Comparison of ENCODE assay signal across 16 cellular contexts in the genomic region with DNA sequence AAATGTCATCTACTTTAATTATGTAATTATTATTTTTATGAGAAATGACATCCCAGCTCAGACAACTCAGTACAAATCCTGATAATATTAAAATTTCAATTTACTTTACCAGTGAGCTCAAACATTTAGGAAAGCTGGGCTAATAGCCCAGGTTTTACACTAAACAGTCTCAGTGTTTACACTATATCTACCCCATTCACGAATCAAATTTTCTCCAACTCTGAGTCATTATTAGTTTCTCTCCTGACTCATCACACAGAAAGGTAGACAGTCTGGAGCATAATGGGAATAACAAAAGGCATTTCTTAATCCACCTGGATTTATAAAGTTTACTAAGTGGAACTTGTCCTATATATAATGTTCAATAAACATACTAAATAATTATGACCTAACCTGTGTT. TPM values are rescaled to one million over a fixed set of nuclear protein-coding genes. Genes with fewer than 3 reads are reported as not detected.
DNase-seq lines count a peak whose midpoint lies in the region; ATAC-seq, FAIRE-seq and TF ChIP-seq lines count a peak whose summit lies in the region.
"Had no signal": no experiment of that assay in that cellular context is flagged by ENCODE, and none has a peak within 500 bp of the region (broad histone marks: within the 10 kb centered on the region; RNA-seq: fewer than 3 reads in every experiment).

No MANE protein-coding gene starts in this region.

- H3K27ac ChIP-seq in A549 = peak overlapping the region; percentile 76 to 93
- H3K27ac ChIP-seq in hepatocyte = no peak overlapping the region
- no peak overlapping the region for H3K27ac ChIP-seq in spleen
- H3K27ac ChIP-seq: dorsolateral prefrontal cortex, suprapubic skin had no signal

- DNase-seq in A549 (ENCODE audit: low read depth in 1 of 2, low spot score in 1 of 2) (peak; percentile 44 to 61), HT1080 (ENCODE audit: low read depth) (peak; percentile 75), astrocyte of the cerebellum (ENCODE audit: low read depth) (peak; percentile 54), hepatocyte (ENCODE audit: low spot score) (no peak), spleen (no peak), NCI-H82 treated with DMSO at 0.1 percent for 48 hours (lab: John Stamatoyannopoulos, UW; ENCODE audit: unreplicated experiment) (no peak), NCI-H2196 treated with DMSO at 0.1 percent for 48 hours (lab: John Stamatoyannopoulos, UW; ENCODE audit: unreplicated experiment) (no peak)
- DNase-seq in activated CD4-positive, alpha-beta T cell treated with anti-CD3 and anti-CD28 coated beads, Interleukin-2, amount 10 ng/mL, durations not matched to agents 7 days and 5 days = no peak
- DNase-seq: activated CD4-positive, alpha-beta T cell treated with anti-CD3 and anti-CD28 coated beads, Interleukin-2, amount 50 U/mL, for 48 hours; activated naive CD4-positive, alpha-beta T cell treated with Interleukin-2 at 50 U/mL for 16 hours; dorsolateral prefrontal cortex; NCI-H1092; right cardiac atrium; T-cell had no signal

- ATAC-seq in A549 = peak; percentile 41 to 72; a peak in 3 of 6 replicates
- ATAC-seq: right cardiac atrium, T-cell had no signal

- TF ChIP-seq CTCF in A549 (IDR thresholded peaks at IDR 0.05) (no peak), astrocyte of the cerebellum (IDR thresholded peaks at IDR 0.05; ENCODE audit: low read depth, low read length, missing control alignments) (no peak), hepatocyte (IDR thresholded peaks at IDR 0.05; ENCODE audit: poor library complexity) (no peak), spleen (IDR thresholded peaks at IDR 0.05 in 8 of 11, conservative IDR thresholded peaks at IDR 0.05 in 3 of 11) (no peak)

- no peak overlapping the region for H3K4me3 Mint-ChIP-seq in activated CD4-positive, alpha-beta T cell treated with anti-CD3 and anti-CD28 coated beads, Interleukin-2, amount 10 ng/mL, durations not matched to agents 7 days and 5 days
- H3K4me3 Mint-ChIP-seq: T-cell had no signal

- intact Hi-C loops in spleen (cut with DNase I; ENCODE audit: low total_unique reads) = no loop called here

- POLR2A ChIA-PET in A549 (lab: Yijun Ruan, JAX) = interaction anchor here (1.1 kb wide), 1 partner anchor 40 kb away, joined by 4 read pairs; no protein-coding TSS in a partner anchor
- POLR2A ChIA-PET in activated CD4-positive, alpha-beta T cell treated with anti-CD3 and anti-CD28 coated beads, Interleukin-2, amount 10 ng/mL, durations not matched to agents 7 days and 5 days (lab: Charles Lee) = no interaction called here

- H3K27ac Mint-ChIP-seq in activated CD4-positive, alpha-beta T cell treated with anti-CD3 and anti-CD28 coated beads, Interleukin-2, amount 10 ng/mL, durations not matched to agents 7 days and 5 days = no peak overlapping the region
- H3K27ac Mint-ChIP-seq: mesothelial cell of epicardium, T-cell had no signal

- CTCF ChIA-PET in A549 (lab: Yijun Ruan, JAX) = interaction anchor here (2.2 kb wide), 1 partner anchor 9 kb away, joined by 8 read pairs; no protein-coding TSS in a partner anchor
- CTCF ChIA-PET in activated CD4-positive, alpha-beta T cell treated with anti-CD3 and anti-CD28 coated beads, Interleukin-2, amount 10 ng/mL, durations not matched to agents 7 days and 5 days (lab: Charles Lee) = no interaction called here

- no peak for FAIRE-seq in A549 (lab: Jason Lieb, UNC)

- in situ Hi-C loops in astrocyte of the cerebellum (cut with HindIII; ENCODE audit: low sequenced_read_pairs) = no loop called here

- peaks cover 94% of the 10 kb centered on the region for H3K79me2 ChIP-seq in hepatocyte

- peaks cover 36% of the 10 kb centered on the region for H3K27me3 Mint-ChIP-seq in activated CD4-positive, alpha-beta T cell treated with anti-CD3 and anti-CD28 coated beads, Interleukin-2, amount 10 ng/mL, durations not matched to agents 7 days and 5 days

- no peak overlapping the region for H2AFZ ChIP-seq in hepatocyte

- 0% methylated on average over 1 of the region's 1 CpG for WGBS in A549 (ENCODE audit: missing lambda C conversion rate)
- WGBS in hepatocyte (ENCODE audit: low lambda C conversion rate, missing lambda C conversion rate) = 13% methylated on average over 1 of the region's 1 CpG
- WGBS in spleen, 5 donors = 37 to 70% (median 55%) methylated on average over 1 of the region's 1 CpG

- H3K4me1 Mint-ChIP-seq in activated CD4-positive, alpha-beta T cell treated with anti-CD3 and anti-CD28 coated beads, Interleukin-2, amount 10 ng/mL, durations not matched to agents 7 days and 5 days = peaks cover 15% of the 10 kb centered on the region

- H3K36me3 ChIP-seq in hepatocyte (replicated peaks; ENCODE audit: insufficient read depth, low read depth) = no peaks in the 10 kb centered on the region
- no peaks in the 10 kb centered on the region for H3K36me3 ChIP-seq in spleen
- H3K36me3 ChIP-seq: suprapubic skin had no signal

- H3K4me2 ChIP-seq in A549 = peak overlapping the region; percentile 90
- H3K4me2 ChIP-seq in hepatocyte = peak overlapping the region; percentile 87

- no peak for TF ChIP-seq RAD21 in A549 (conservative IDR thresholded peaks at IDR 0.05 in 1 of 2, IDR thresholded peaks at IDR 0.05 in 1 of 2)

- peaks cover 62% of the 10 kb centered on the region for H3K4me1 ChIP-seq in A549
- peaks cover 4% of the 10 kb centered on the region for H3K4me1 ChIP-seq in hepatocyte (ENCODE audit: insufficient read depth)
- H3K4me1 ChIP-seq in spleen = peaks cover 8 to 55% (median 26%) of the 10 kb centered on the region in 6 donors

- TF ChIP-seq EP300 in A549 (IDR thresholded peaks at IDR 0.05) = no peak

- H3K9me3 Mint-ChIP-seq in activated CD4-positive, alpha-beta T cell treated with anti-CD3 and anti-CD28 coated beads, Interleukin-2, amount 10 ng/mL, durations not matched to agents 7 days and 5 days = no peaks in the 10 kb centered on the region
- H3K9me3 Mint-ChIP-seq: mesothelial cell of epicardium, T-cell had no signal

- TF ChIP-seq POLR2A in A549 (IDR thresholded peaks at IDR 0.05; ENCODE audit: low read length) (no peak), spleen (IDR thresholded peaks at IDR 0.05) (no peak)

- H3K4me3 ChIP-seq in A549 (peak overlapping the region; percentile 88; the same call in 1 of the 3 replicates), astrocyte of the cerebellum (ENCODE audit: low read depth, low read length) (no peak overlapping the region), hepatocyte (no peak overlapping the region), spleen (no peak overlapping the region)
- H3K4me3 ChIP-seq: dorsolateral prefrontal cortex, suprapubic skin had no signal

- H3K9me2 ChIP-seq in hepatocyte (replicated peaks; ENCODE audit: insufficient read depth) = no peaks in the 10 kb centered on the region

- H3K27me3 ChIP-seq in hepatocyte = no peaks in the 10 kb centered on the region
- H3K27me3 ChIP-seq in spleen (replicated peaks in 1 of 7) = peaks cover 0 to 11% (median 9%) of the 10 kb centered on the region in 7 donors
- H3K27me3 ChIP-seq: suprapubic skin had no signal

- no peaks in the 10 kb centered on the region for H4K20me1 ChIP-seq in hepatocyte (ENCODE audit: insufficient read depth, poor library complexity, severe bottlenecking)

- H3K9me3 ChIP-seq in A549 = no peaks in the 10 kb centered on the region
- H3K9me3 ChIP-seq in hepatocyte (ENCODE audit: low read depth) = no peaks in the 10 kb centered on the region
- no peaks in the 10 kb centered on the region for H3K9me3 ChIP-seq in spleen
- H3K9me3 ChIP-seq: suprapubic skin had no signal

- H3K36me3 Mint-ChIP-seq in activated CD4-positive, alpha-beta T cell treated with anti-CD3 and anti-CD28 coated beads, Interleukin-2, amount 10 ng/mL, durations not matched to agents 7 days and 5 days (ENCODE audit: low read depth) = no peaks in the 10 kb centered on the region
- H3K36me3 Mint-ChIP-seq: T-cell had no signal

TF ChIP-seq in A549, 52 proteins besides CTCF, POLR2A, EP300 and RAD21 (continues in another document):
- TF ChIP-seq JUN (IDR thresholded peaks at IDR 0.05) (peak in 1 of 2 experiments; percentile 41; a peak in 1 of 5 replicates), ESRRA (IDR thresholded peaks at IDR 0.05; ENCODE audit: borderline replicate concordance, low read length) (no peak), CEBPB (IDR thresholded peaks at IDR 0.05) (peak in 1 of 2 experiments; percentile 32; a peak in 1 of 4 replicates), MAFK (IDR thresholded peaks at IDR 0.05; ENCODE audit: partially characterized antibody) (no peak), JUNB (IDR thresholded peaks at IDR 0.05) (peak; percentile 92), FOXS1 (CRISPR knock-in tag; IDR thresholded peaks at IDR 0.05) (no peak; the same call in 1 of the 2 replicates), HOXB13 (CRISPR knock-in tag; IDR thresholded peaks at IDR 0.05; ENCODE audit: low read depth) (no peak), KDM5A (IDR thresholded peaks at IDR 0.05) (no peak), CBX2 (IDR thresholded peaks at IDR 0.05; ENCODE audit: borderline replicate concordance, low read depth) (no peak), USF2 (IDR thresholded peaks at IDR 0.05) (no peak), TFCP2L1 (CRISPR knock-in tag; IDR thresholded peaks at IDR 0.05) (no peak), CBX8 (IDR thresholded peaks at IDR 0.05) (no peak)
- TF ChIP-seq, protein P1, sequence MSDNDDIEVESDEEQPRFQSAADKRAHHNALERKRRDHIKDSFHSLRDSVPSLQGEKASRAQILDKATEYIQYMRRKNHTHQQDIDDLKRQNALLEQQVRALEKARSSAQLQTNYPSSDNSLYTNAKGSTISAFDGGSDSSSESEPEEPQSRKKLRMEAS (IDR thresholded peaks at IDR 0.05) = no peak

RNA-seq across cellular contexts. Expression of gene PAWR, which starts 5.7 kb away (rescaled TPM):
- 34.0 and 55.2 TPM in 2 replicates for polyA plus RNA-seq in A549 (2011; rRNA removed)
- 33.9 and 41.3 TPM in 2 replicates for polyA plus RNA-seq in A549 (2012; cell fraction: cytosol; rRNA removed)
- polyA plus RNA-seq in A549 (2012; cell fraction: nucleus; rRNA removed) = 31.0 and 33.9 TPM in 2 replicates
- polyA plus RNA-seq in A549 (2017; fragmentation: RNase III; extraction: RNeasy Plus Mini Kit Qiagen cat#74134 plus additional on column Dnase treatment) = 40.8 to 44.9 TPM (median 44.4 TPM) in 3 replicates
- 21.9 and 26.1 TPM in 2 replicates for polyA minus RNA-seq in A549 (2011; rRNA and poly(A)+ RNA removed)
- 153 and 223 TPM in 2 replicates for total RNA-seq in HT1080 (2014; rRNA removed; shearing (Covaris generic))
- polyA plus RNA-seq in HT1080 (2015; cell fraction: cytosol; rRNA removed) = 31.6 and 40.6 TPM in 2 replicates
- 60.1 and 71.0 TPM in 2 replicates for polyA plus RNA-seq in HT1080 (2015; cell fraction: nucleus; rRNA removed)
- total RNA-seq in hepatocyte = 30.2 and 40.5 TPM in 2 replicates
- polyA plus RNA-seq in hepatocyte = 54.9 and 70.9 TPM in 2 replicates
- total RNA-seq in spleen = 10 to 100 TPM; 22.8 to 38.0 (median 33.5) TPM
- polyA plus RNA-seq in spleen = 10 to 100 TPM; 16.1 to 28.6 (median 20.1) TPM
- 1 to 10 TPM; 7.6 to 8.0 TPM for total RNA-seq in activated CD4-positive, alpha-beta T cell treated with anti-CD3 and anti-CD28 coated beads, Interleukin-2, amount 10 ng/mL, durations not matched to agents 7 days and 5 days

Comparison
In these comparisons a context has a peak if more than half of its experiments do, and no peak if none do; other contexts are left out.
1. DNase-seq: peak in A549 (2 of 2), HT1080 (single experiment) and astrocyte of the cerebellum (single experiment); none in hepatocyte (single experiment), spleen (single experiment), NCI-H82 treated with DMSO at 0.1 percent for 48 hours (single experiment), NCI-H2196 treated with DMSO at 0.1 percent for 48 hours (single experiment) and activated CD4-positive, alpha-beta T cell treated with anti-CD3 and anti-CD28 coated beads, Interleukin-2, amount 10 ng/mL, durations not matched to agents 7 days and 5 days (single experiment).
2. H3K27ac ChIP-seq: peak in A549 (2 of 2); none in hepatocyte (single experiment) and spleen (0 of 8).